18 cellular contexts compared by ENCODE assay signal in genomic region chr2:169526451-169526850, GRCh38. TPM values are rescaled to one million over a fixed set of nuclear protein-coding genes. Genes with fewer than 3 reads are reported as not detected.
DNase-seq lines count a peak whose midpoint lies in the region; ATAC-seq, FAIRE-seq and TF ChIP-seq lines count a peak whose summit lies in the region.
"Had no signal": no experiment of that assay in that cellular context is flagged by ENCODE, and none has a peak within 500 bp of the region (broad histone marks: within the 10 kb centered on the region; RNA-seq: fewer than 3 reads in every experiment).

No MANE protein-coding gene starts in this region.

- CTCF ChIA-PET in PC-3 (lab: Charles Lee), result no interaction called here

- H3K4me2 ChIP-seq in PC-3 (ENCODE audit: low read length), result no peak overlapping the region
- H3K4me2 ChIP-seq: BLaER1 treated with 17β-estradiol and CSF1 and Interleukin-3, amounts not matched to agents 10 nM and 100 nM; PC-9 had no signal

- BruUV-seq in PC-3 (replicated peaks; lab: Mats Ljungman, UMichigan), result no TSS peak

- H4K20me1 ChIP-seq in PC-3 (ENCODE audit: low read length), result no peaks in the 10 kb centered on the region
- H4K20me1 ChIP-seq: BLaER1 treated with 17β-estradiol and CSF1 and Interleukin-3, amounts not matched to agents 10 nM and 100 nM had no signal

- H3K4me3 ChIP-seq in PC-3 (ENCODE audit: low read length) (no peak overlapping the region), foreskin fibroblast (ENCODE audit: low read depth in 1 of 2, low read length in 2 of 2) (no peak overlapping the region)
- H3K4me3 ChIP-seq: BLaER1 treated with 17β-estradiol and CSF1 and Interleukin-3, amounts not matched to agents 10 nM and 100 nM; PC-9 had no signal

- no peaks in the 10 kb centered on the region for H3K36me3 ChIP-seq in PC-3 (ENCODE audit: low read depth, low read length)

- H3K79me2 ChIP-seq in PC-3 (ENCODE audit: low read length), result no peaks in the 10 kb centered on the region

- H3K4me1 ChIP-seq in PC-3 (ENCODE audit: insufficient read depth, low read length), result peaks cover 8% of the 10 kb centered on the region

- H3K27ac ChIP-seq in PC-3 (ENCODE audit: low read length), result no peak overlapping the region
- H3K27ac ChIP-seq: BLaER1 treated with 17β-estradiol and CSF1 and Interleukin-3, amounts not matched to agents 10 nM and 100 nM; PC-9 had no signal

- ATAC-seq in PC-3, result 0 out of 2 replicates have a peak, but pooled peaks have one; percentile 48
- ATAC-seq: HCT116 had no signal

- intact Hi-C loops in PC-3 (cut with micrococcal nuclease), result no loop called here

- no peak for DNase-seq in H54 (ENCODE audit: insufficient read length, low spot score)
- DNase-seq in PC-3, result peak; percentile 50
- peak; percentile 12 to 28 for DNase-seq in foreskin fibroblast
- peak; percentile 9 for DNase-seq in stromal cell of bone marrow (ENCODE audit: low read depth)
- no peak for DNase-seq in mesenteric fat pad (ENCODE audit: low spot score)
- DNase-seq in D341Med (ENCODE audit: low spot score), result no peak
- no peak for DNase-seq in mucosa of gallbladder (ENCODE audit: low spot score)
- DNase-seq: CD8-positive, alpha-beta memory T cell; DMS79; GDM1; MV-4-11; NCI-H187; NCI-H2227 treated with DMSO at 0.1 percent for 48 hours; NCI-H524 treated with DMSO at 0.1 percent for 48 hours; PC-9 had no signal

- no peak overlapping the region for H3K9ac ChIP-seq in PC-3 (ENCODE audit: low read length)
- H3K9ac ChIP-seq: BLaER1 treated with 17β-estradiol and CSF1 and Interleukin-3, amounts not matched to agents 10 nM and 100 nM had no signal

- H3K9me2 ChIP-seq in PC-3 (replicated peaks; ENCODE audit: low read length), result no peaks in the 10 kb centered on the region

- peak; percentile 52 for FAIRE-seq in H54 (lab: Jason Lieb, UNC)
- FAIRE-seq: D721Med had no signal

- H3F3A ChIP-seq in PC-3 (ENCODE audit: low read length, unreplicated experiment), result no peaks in the 10 kb centered on the region

- no peak for TF ChIP-seq CTCF in PC-3 (conservative IDR thresholded peaks at IDR 0.05; ENCODE audit: low read depth, low read length)
- TF ChIP-seq CTCF in foreskin fibroblast (IDR thresholded peaks at IDR 0.05; ENCODE audit: low read depth, low read length), result no peak

- no peak overlapping the region for H2AFZ ChIP-seq in PC-3 (ENCODE audit: low read length)
- H2AFZ ChIP-seq: PC-9 had no signal

- H3K27me3 ChIP-seq in PC-3 (ENCODE audit: low read length), result no peaks in the 10 kb centered on the region
- H3K27me3 ChIP-seq: BLaER1 treated with 17β-estradiol and CSF1 and Interleukin-3, amounts not matched to agents 10 nM and 100 nM had no signal

- H3K9me3 ChIP-seq in PC-3 (ENCODE audit: low read length), result no peaks in the 10 kb centered on the region
- H3K9me3 ChIP-seq: BLaER1 treated with 17β-estradiol and CSF1 and Interleukin-3, amounts not matched to agents 10 nM and 100 nM had no signal

- POLR2A ChIA-PET in PC-3 (lab: Charles Lee; ENCODE audit: unreplicated experiment), result no interaction called here

- TF ChIP-seq POLR2A in H54 (IDR thresholded peaks at IDR 0.05; ENCODE audit: low read depth, low read length), result no peak

RNA-seq across cellular contexts. Expression of gene KLHL41, which starts 16.9 kb away (rescaled TPM):
- total RNA-seq in PC-3 (2014; rRNA removed) (0.07 and 0.12 TPM in 2 replicates), mesenteric fat pad (0.55 TPM), mucosa of gallbladder (6.2 TPM)
- total RNA-seq: PC-9 had no signal

RNA-seq across cellular contexts. Expression of gene BBS5, which starts 47.2 kb away (rescaled TPM):
- 3.3 and 3.8 TPM in 2 replicates for total RNA-seq in PC-3 (2014; rRNA removed)
- 10.3 TPM for total RNA-seq in mesenteric fat pad
- 13.6 TPM for total RNA-seq in mucosa of gallbladder

RNA-seq across cellular contexts. Expression of gene FASTKD1, which starts 47.2 kb away (rescaled TPM):
- 21.1 and 27.0 TPM in 2 replicates for total RNA-seq in PC-3 (2014; rRNA removed)
- total RNA-seq in mesenteric fat pad, result 17.5 TPM
- 17.1 TPM for total RNA-seq in mucosa of gallbladder

RNA-seq across cellular contexts. Expression of gene PPIG, which starts 57.7 kb away (rescaled TPM):
- 20.9 and 33.7 TPM in 2 replicates for total RNA-seq in PC-3 (2014; rRNA removed)
- total RNA-seq in mesenteric fat pad, result 44.1 TPM
- total RNA-seq in mucosa of gallbladder, result 44.9 TPM

Comparison
In these comparisons a context has a peak if more than half of its experiments do, and no peak if none do; other contexts are left out.
1. DNase-seq: peak in PC-3 (single experiment), foreskin fibroblast (2 of 2) and stromal cell of bone marrow (single experiment); none in H54 (single experiment), mesenteric fat pad (single experiment), D341Med (single experiment) and mucosa of gallbladder (single experiment).